In genomic region chr14:94992046-94992445, GRCh38 we compare ENCODE assay signal across 17 cellular contexts.
"Had no signal": no experiment of that assay in that cellular context is flagged by ENCODE, and none has a peak within 500 bp of the region (broad histone marks: within the 10 kb centered on the region; RNA-seq: fewer than 3 reads in every experiment).

No MANE protein-coding gene starts in this region.

- H3K27ac Mint-ChIP-seq: activated CD8-positive, alpha-beta memory T cell treated with anti-CD3 and anti-CD28 coated beads, Interleukin-2, amount 10 ng/mL, durations not matched to agents 7 days and 5 days; activated naive CD4-positive, alpha-beta T cell treated with anti-CD3 and anti-CD28 coated beads, Interleukin-2, amount 10 ng/mL, durations not matched to agents 7 days and 5 days; memory B cell; naive thymus-derived CD4-positive, alpha-beta T cell; stimulated activated naive CD8-positive, alpha-beta T cell treated with anti-CD3 and anti-CD28 coated beads, Interleukin-15, amount 100 ng/mL, for 72 hours; T-helper 1 cell treated with Interleukin-12 subunit alpha and Interleukin-12 subunit beta and Interleukin-4 antibody, amounts not matched to agents 30 μg/mL and 1 μg/mL, for 36 hours had no signal

- H3K36me3 ChIP-seq: adrenal gland, colonic mucosa, left ventricle myocardium inferior, ovary, sigmoid colon, WERI-Rb-1 had no signal

- H3K4me1 Mint-ChIP-seq: activated CD8-positive, alpha-beta memory T cell treated with anti-CD3 and anti-CD28 coated beads, Interleukin-2, amount 10 ng/mL, durations not matched to agents 7 days and 5 days; activated naive CD4-positive, alpha-beta T cell treated with anti-CD3 and anti-CD28 coated beads, Interleukin-2, amount 10 ng/mL, durations not matched to agents 7 days and 5 days; memory B cell; naive thymus-derived CD4-positive, alpha-beta T cell; stimulated activated naive CD8-positive, alpha-beta T cell treated with anti-CD3 and anti-CD28 coated beads, Interleukin-15, amount 100 ng/mL, for 72 hours had no signal

- H3K4me3 Mint-ChIP-seq: activated CD8-positive, alpha-beta memory T cell treated with anti-CD3 and anti-CD28 coated beads, Interleukin-2, amount 10 ng/mL, durations not matched to agents 7 days and 5 days; activated naive CD4-positive, alpha-beta T cell treated with anti-CD3 and anti-CD28 coated beads, Interleukin-2, amount 10 ng/mL, durations not matched to agents 7 days and 5 days; memory B cell; naive thymus-derived CD4-positive, alpha-beta T cell; stimulated activated naive CD8-positive, alpha-beta T cell treated with anti-CD3 and anti-CD28 coated beads, Interleukin-15, amount 100 ng/mL, for 72 hours; T-helper 1 cell treated with Interleukin-12 subunit alpha and Interleukin-12 subunit beta and Interleukin-4 antibody, amounts not matched to agents 30 μg/mL and 1 μg/mL, for 36 hours had no signal

- H3K36me3 Mint-ChIP-seq: activated CD8-positive, alpha-beta memory T cell treated with anti-CD3 and anti-CD28 coated beads, Interleukin-2, amount 10 ng/mL, durations not matched to agents 7 days and 5 days; activated naive CD4-positive, alpha-beta T cell treated with anti-CD3 and anti-CD28 coated beads, Interleukin-2, amount 10 ng/mL, durations not matched to agents 7 days and 5 days; naive thymus-derived CD4-positive, alpha-beta T cell had no signal

- DNase-seq: activated CD4-positive, alpha-beta T cell treated with anti-CD3 and anti-CD28 coated beads, Interleukin-2, amount 50 U/mL, for 48 hours; activated CD8-positive, alpha-beta memory T cell treated with anti-CD3 and anti-CD28 coated beads, Interleukin-2, amount 10 ng/mL, durations not matched to agents 7 days and 5 days; activated naive CD4-positive, alpha-beta T cell treated with anti-CD3 and anti-CD28 coated beads, Interleukin-2, amount 10 ng/mL, durations not matched to agents 7 days and 5 days; activated T-cell treated with anti-CD3 and anti-CD28 coated beads, Interleukin-2, amount 50 U/mL, for 1 hour; adrenal gland; central memory CD4-positive, alpha-beta T cell; colonic mucosa; left ventricle myocardium inferior; mucosa of descending colon; naive thymus-derived CD4-positive, alpha-beta T cell; ovary; sigmoid colon; stimulated activated CD4-positive, alpha-beta T cell treated with anti-CD3 and anti-CD28 coated beads, Interleukin-1b, Interleukin-23, amount 100 ng/mL, for 48 hours; stimulated activated naive CD8-positive, alpha-beta T cell treated with anti-CD3 and anti-CD28 coated beads, Interleukin-15, amount 100 ng/mL, for 72 hours; WERI-Rb-1 had no signal

- H3K27me3 ChIP-seq: adrenal gland, colonic mucosa, ovary, sigmoid colon had no signal

- H3K27ac ChIP-seq: adrenal gland, colonic mucosa, left ventricle myocardium inferior, ovary, sigmoid colon, WERI-Rb-1 had no signal

- H3K9me3 ChIP-seq: colonic mucosa, mucosa of descending colon, ovary had no signal

- H3K4me3 ChIP-seq: adrenal gland, colonic mucosa, left ventricle myocardium inferior, mucosa of descending colon, ovary, sigmoid colon had no signal

- ATAC-seq: activated CD8-positive, alpha-beta memory T cell treated with anti-CD3 and anti-CD28 coated beads, Interleukin-2, amount 10 ng/mL, durations not matched to agents 7 days and 5 days; mucosa of descending colon; naive thymus-derived CD4-positive, alpha-beta T cell; stimulated activated naive CD8-positive, alpha-beta T cell treated with anti-CD3 and anti-CD28 coated beads, Interleukin-15, amount 100 ng/mL, for 72 hours had no signal

- H3K4me1 ChIP-seq: adrenal gland, colonic mucosa, left ventricle myocardium inferior, sigmoid colon had no signal
